28 cellular contexts compared by ENCODE assay signal in genomic region chr1:212181015-212181891, GRCh38.
"Had no signal": no experiment of that assay in that cellular context is flagged by ENCODE, and none has a peak within 500 bp of the region (broad histone marks: within the 10 kb centered on the region; RNA-seq: fewer than 3 reads in every experiment).

No MANE protein-coding gene starts in this region.

- H3K9ac ChIP-seq: SK-N-SH had no signal

- H3K9me3 ChIP-seq: MG63, SJSA1, SK-N-SH had no signal

- H3K4me3 ChIP-seq: MG63, SJSA1 had no signal

- H3K4me2 ChIP-seq: SK-N-SH had no signal

- FAIRE-seq: TTC549 had no signal

- ATAC-seq: activated T-cell treated with anti-CD3 and anti-CD28 coated beads, Interleukin-2, amount 50 U/mL, for 4 hours; Panc1 had no signal

- H3K27ac ChIP-seq: brain microvascular endothelial cell, SJSA1 had no signal

- H3K36me3 ChIP-seq: brain microvascular endothelial cell, MG63, SJSA1 had no signal

- H3K27me3 ChIP-seq: brain microvascular endothelial cell, MG63, SJSA1 had no signal

- DNase-seq: activated CD4-positive, alpha-beta memory T cell treated with anti-CD3 and anti-CD28 coated beads for 36 hours; activated CD4-positive, alpha-beta T cell treated with anti-CD3 and anti-CD28 coated beads, Interleukin-2, amount 50 U/mL, for 1 hour; activated CD8-positive, alpha-beta memory T cell treated with anti-CD3 and anti-CD28 coated beads, Interleukin-2, amount 50 U/mL, for 4 hours; activated effector memory CD4-positive, alpha-beta T cell treated with Interleukin-2 at 50 U/mL for 16 hours; activated naive CD4-positive, alpha-beta T cell treated with anti-CD3 and anti-CD28 coated beads, Interleukin-2, amount 50 U/mL, for 16 hours; activated naive CD8-positive, alpha-beta T cell treated with anti-CD3 and anti-CD28 coated beads for 36 hours; activated T-cell treated with anti-CD3 and anti-CD28 coated beads for 4 hours; activated T-cell treated with anti-CD3 and anti-CD28 coated beads, Interleukin-2, amount 50 U/mL, for 4 hours; amniotic stem cell; aorta; brain microvascular endothelial cell; central memory CD4-positive, alpha-beta T cell; Kasumi-1; KBM-7; MG63; NCI-H1048; NCI-H1105 treated with DMSO at 0.1 percent for 48 hours; NCI-H1436; NCI-H1694; NCI-H1930; NCI-H2081 treated with DMSO at 0.1 percent for 48 hours; NCI-H345; NCI-H524 treated with DMSO at 0.1 percent for 48 hours; SHP77 treated with DMSO at 0.1 percent for 48 hours; SK-N-SH had no signal
